Comparison of ENCODE assay signal across 14 cellular contexts in the genomic region with DNA sequence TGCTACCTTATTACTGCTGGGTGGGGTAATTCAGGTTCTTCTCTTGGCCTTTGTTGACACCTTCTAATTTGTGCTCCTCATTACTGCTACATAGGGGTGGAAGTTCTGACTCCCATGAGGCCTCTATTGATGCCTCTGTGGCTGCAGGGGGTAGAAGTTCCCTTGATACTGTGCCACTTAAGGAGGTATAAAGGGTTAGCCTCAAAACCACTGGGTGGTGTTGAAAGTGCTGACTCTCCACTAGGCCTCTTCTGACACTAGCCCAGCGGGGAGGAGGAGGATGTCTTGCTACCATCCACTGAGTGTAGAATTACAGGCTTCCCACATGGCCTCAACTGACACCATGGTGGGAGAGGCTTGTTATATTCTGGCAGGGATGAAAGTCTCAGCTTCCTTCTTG.
DNase-seq lines count a peak whose midpoint lies in the region; ATAC-seq and TF ChIP-seq lines count a peak whose summit lies in the region.
"Had no signal": no experiment of that assay in that cellular context is flagged by ENCODE, and none has a peak within 500 bp of the region (broad histone marks: within the 10 kb centered on the region; RNA-seq: fewer than 3 reads in every experiment).

No MANE protein-coding gene starts in this region.

- peak; percentile 7 for DNase-seq in activated CD4-positive, alpha-beta T cell treated with anti-CD3 and anti-CD28 coated beads for 48 hours
- DNase-seq in activated CD4-positive, alpha-beta T cell treated with anti-CD3 and anti-CD28 coated beads, Interleukin-2, amount 50 U/mL, for 1 hour = no peak
- DNase-seq in NCI-H2107 treated with DMSO at 0.1 percent for 48 hours (lab: John Stamatoyannopoulos, UW; ENCODE audit: unreplicated experiment) (peak; percentile 58), astrocyte of the spinal cord (ENCODE audit: low read depth, low spot score) (peak; percentile 56), NCI-H1105 treated with DMSO at 0.1 percent for 48 hours (lab: John Stamatoyannopoulos, UW) (no peak), NCI-H748 (lab: John Stamatoyannopoulos, UW; ENCODE audit: unreplicated experiment) (no peak)
- DNase-seq in stimulated activated naive B cell treated with anti-CD40 and anti-IgM and Interleukin-4, amounts not matched to agents 10 μg/mL and 1 μg/mL and 100 μg/mL, for 72 hours = peak; percentile 10
- DNase-seq: cortex of kidney, EL, hypothalamus, KG1, NCI-H82 had no signal

- in situ Hi-C loops in astrocyte of the spinal cord (cut with HindIII; ENCODE audit: low sequenced_read_pairs) = no loop called here

- no peak for TF ChIP-seq CTCF in astrocyte of the spinal cord (IDR thresholded peaks at IDR 0.05; ENCODE audit: low read depth, low read length)

- no peak overlapping the region for H3K4me3 ChIP-seq in astrocyte of the spinal cord (ENCODE audit: low read depth, low read length)
- H3K4me3 ChIP-seq: A549 had no signal

- H3K4me3 Mint-ChIP-seq in stimulated activated naive B cell treated with anti-CD40 and anti-IgM and Interleukin-4, amounts not matched to agents 10 μg/mL and 1 μg/mL and 100 μg/mL, for 72 hours = no peak overlapping the region

- peak overlapping the region; percentile 37 for H3K27ac Mint-ChIP-seq in stimulated activated naive B cell treated with anti-CD40 and anti-IgM and Interleukin-4, amounts not matched to agents 10 μg/mL and 1 μg/mL and 100 μg/mL, for 72 hours

- peaks cover 0 to 1% of the 10 kb centered on the region in 2 donors for H3K9me3 Mint-ChIP-seq in stimulated activated naive B cell treated with anti-CD40 and anti-IgM and Interleukin-4, amounts not matched to agents 10 μg/mL and 1 μg/mL and 100 μg/mL, for 72 hours

- ATAC-seq in stimulated activated naive B cell treated with anti-CD40 and anti-IgM and Interleukin-4, amounts not matched to agents 10 μg/mL and 1 μg/mL and 100 μg/mL, for 72 hours (replicated peaks) = peak; percentile 78 to 91
- ATAC-seq in GM21737 (IDR thresholded peaks at IDR 0.05; ENCODE audit: unreplicated experiment) = no peak
- ATAC-seq: A549 had no signal

- no peaks in the 10 kb centered on the region for H3K36me3 Mint-ChIP-seq in stimulated activated naive B cell treated with anti-CD40 and anti-IgM and Interleukin-4, amounts not matched to agents 10 μg/mL and 1 μg/mL and 100 μg/mL, for 72 hours

- H3K4me1 Mint-ChIP-seq in stimulated activated naive B cell treated with anti-CD40 and anti-IgM and Interleukin-4, amounts not matched to agents 10 μg/mL and 1 μg/mL and 100 μg/mL, for 72 hours = peaks cover 20 to 38% of the 10 kb centered on the region in 2 donors

- peaks cover 10 to 15% of the 10 kb centered on the region in 2 donors for H3K27me3 Mint-ChIP-seq in stimulated activated naive B cell treated with anti-CD40 and anti-IgM and Interleukin-4, amounts not matched to agents 10 μg/mL and 1 μg/mL and 100 μg/mL, for 72 hours

Comparison
In these comparisons a context has a peak if more than half of its experiments do, and no peak if none do; other contexts are left out.
1. DNase-seq: peak in activated CD4-positive, alpha-beta T cell treated with anti-CD3 and anti-CD28 coated beads for 48 hours (single experiment), NCI-H2107 treated with DMSO at 0.1 percent for 48 hours (single experiment), astrocyte of the spinal cord (single experiment) and stimulated activated naive B cell treated with anti-CD40 and anti-IgM and Interleukin-4, amounts not matched to agents 10 μg/mL and 1 μg/mL and 100 μg/mL, for 72 hours (single experiment); none in activated CD4-positive, alpha-beta T cell treated with anti-CD3 and anti-CD28 coated beads, Interleukin-2, amount 50 U/mL, for 1 hour (single experiment), NCI-H1105 treated with DMSO at 0.1 percent for 48 hours (single experiment) and NCI-H748 (single experiment).